ENCODE assay signal across 1 cellular context in genomic region chr2:223548194-223548593, GRCh38.
TF ChIP-seq lines count a peak whose summit lies in the region.

No MANE protein-coding gene starts in this region.

TF ChIP-seq in IMR-90, 13 proteins besides CTCF, POLR2A, EP300 and RAD21:
- TF ChIP-seq MXI1 (IDR thresholded peaks at IDR 0.05; ENCODE audit: borderline replicate concordance, low read depth, low read length), result no peak
- no peak for TF ChIP-seq CHD1 (IDR thresholded peaks at IDR 0.05; ENCODE audit: low read depth, low read length)
- no peak for TF ChIP-seq FOS (IDR thresholded peaks at IDR 0.05; ENCODE audit: low read depth, low read length)
TF ChIP-seq in IMR-90: peak in this region for 0.
